ENCODE assay signal across 19 cellular contexts in genomic region chr10:34078017-34078416, GRCh38.
DNase-seq lines count a peak whose midpoint lies in the region; ATAC-seq and TF ChIP-seq lines count a peak whose summit lies in the region.
"Had no signal": no experiment of that assay in that cellular context is flagged by ENCODE, and none has a peak within 500 bp of the region (broad histone marks: within the 10 kb centered on the region; RNA-seq: fewer than 3 reads in every experiment).

No MANE protein-coding gene starts in this region.

- H3K36me3 ChIP-seq in GM23248 (ENCODE audit: low read depth) (no peaks in the 10 kb centered on the region), adipocyte (ENCODE audit: control insufficient read depth, insufficient read depth, low read length, severe bottlenecking) (no peaks in the 10 kb centered on the region), upper lobe of left lung (no peaks in the 10 kb centered on the region)
- H3K36me3 ChIP-seq: gastroesophageal sphincter, SJSA1 had no signal

- H3K9ac ChIP-seq in GM23248 (peak overlapping the region; percentile 67), adipocyte (ENCODE audit: low read length) (no peak overlapping the region)

- WGBS in GM23248 (ENCODE audit: low coverage in 1 of 2, low lambda C conversion rate in 2 of 2, missing lambda C conversion rate in 2 of 2), 2 experiments = 67 to 73% methylated on average over 3 of the region's 3 CpGs
- 83 to 85% methylated on average over 3 of the region's 3 CpGs for WGBS in upper lobe of left lung, 2 donors

- H3K9me2 ChIP-seq in GM23248 (ENCODE audit: insufficient read depth) = no peaks in the 10 kb centered on the region

- no peak for TF ChIP-seq EP300 in upper lobe of left lung (IDR thresholded peaks at IDR 0.05)

- H3K9me3 ChIP-seq in GM23248 (ENCODE audit: low read depth) (no peaks in the 10 kb centered on the region), adipocyte (ENCODE audit: control insufficient read depth, low read length) (peaks cover 5% of the 10 kb centered on the region), upper lobe of left lung (peaks cover 0 to 8% (median 0%) of the 10 kb centered on the region in 4 donors)
- H3K9me3 ChIP-seq: SJSA1 had no signal

- in situ Hi-C loops in GM23248 (cut with MboI) = no loop called here

- no peaks in the 10 kb centered on the region for H3K79me2 ChIP-seq in GM23248 (ENCODE audit: insufficient read depth)

- H2AFZ ChIP-seq in GM23248 = peak overlapping the region; percentile 85
- H2AFZ ChIP-seq: PC-9 had no signal

- TF ChIP-seq POLR2A in upper lobe of left lung (IDR thresholded peaks at IDR 0.05) = no peak

- peak overlapping the region; percentile 16 for H3K4me2 ChIP-seq in GM23248 (ENCODE audit: unreplicated experiment)
- H3K4me2 ChIP-seq: PC-9 had no signal

- ATAC-seq in upper lobe of left lung (ENCODE audit: low FRiP score in 2 of 2) (no peak), GM21367 (IDR thresholded peaks at IDR 0.05; ENCODE audit: unreplicated experiment) (no peak)
- ATAC-seq: activated CD4-positive, CD25-positive, alpha-beta regulatory T cell treated with anti-CD3 and anti-CD28 coated beads, Interleukin-2, amount 50 U/mL, for 24 hours; activated naive CD8-positive, alpha-beta T cell treated with anti-CD3 and anti-CD28 coated beads, Interleukin-2, amount 50 U/mL, for 24 hours had no signal

- no peaks in the 10 kb centered on the region for H3K27me3 ChIP-seq in GM23248 (replicated peaks; ENCODE audit: insufficient read depth)
- no peaks in the 10 kb centered on the region for H3K27me3 ChIP-seq in adipocyte (replicated peaks; ENCODE audit: control insufficient read depth, insufficient read depth, low read length)
- no peaks in the 10 kb centered on the region for H3K27me3 ChIP-seq in upper lobe of left lung
- H3K27me3 ChIP-seq: gastroesophageal sphincter, SJSA1 had no signal

- peak; percentile 28 for DNase-seq in GM23248
- DNase-seq in adipocyte (ENCODE audit: low read depth) = peak; percentile 5
- DNase-seq in fibroblast of the aortic adventitia (ENCODE audit: low read depth) = no peak
- DNase-seq in NCI-H1048 (lab: John Stamatoyannopoulos, UW) = no peak
- DNase-seq in upper lobe of left lung = no peak
- DNase-seq in DMS 273 (lab: John Stamatoyannopoulos, UW; ENCODE audit: unreplicated experiment) = no peak
- DNase-seq: activated CD8-positive, alpha-beta memory T cell treated with anti-CD3 and anti-CD28 coated beads for 24 hours; activated naive CD8-positive, alpha-beta T cell treated with anti-CD3 and anti-CD28 coated beads, Interleukin-2, amount 50 U/mL, for 24 hours; cerebellar nuclear complex; KG1; NCI-H1092 treated with DMSO at 0.1 percent for 48 hours; NCI-H2171 treated with DMSO at 0.1 percent for 48 hours; nucleus accumbens; PC-9 had no signal

- no peaks in the 10 kb centered on the region for H4K20me1 ChIP-seq in GM23248 (ENCODE audit: insufficient read depth)

- H3K4me1 ChIP-seq in GM23248 (ENCODE audit: insufficient read depth) = peaks cover 13% of the 10 kb centered on the region
- H3K4me1 ChIP-seq in adipocyte (ENCODE audit: control insufficient read depth, insufficient read depth, low read length) = peaks cover 11% of the 10 kb centered on the region
- H3K4me1 ChIP-seq in upper lobe of left lung = no peaks in the 10 kb centered on the region
- H3K4me1 ChIP-seq: SJSA1 had no signal

- no peak overlapping the region for H3K4me3 ChIP-seq in GM23248
- H3K4me3 ChIP-seq in adipocyte (ENCODE audit: low read length) = no peak overlapping the region
- no peak overlapping the region for H3K4me3 ChIP-seq in fibroblast of the aortic adventitia (ENCODE audit: low read depth, low read length)
- H3K4me3 ChIP-seq in upper lobe of left lung = no peak overlapping the region
- H3K4me3 ChIP-seq: gastroesophageal sphincter, PC-9, SJSA1 had no signal

- H3K27ac ChIP-seq in 22Rv1 = no peak overlapping the region
- peak overlapping the region; percentile 84 for H3K27ac ChIP-seq in GM23248
- peak overlapping the region in 1 of 4 donors; percentile 18 for H3K27ac ChIP-seq in upper lobe of left lung
- H3K27ac ChIP-seq: PC-9, SJSA1 had no signal

- peak; percentile 15; the same call in 1 of the 2 replicates for TF ChIP-seq CTCF in 22Rv1 (IDR thresholded peaks at IDR 0.05)
- peak; percentile 39 for TF ChIP-seq CTCF in fibroblast of the aortic adventitia (IDR thresholded peaks at IDR 0.05; ENCODE audit: insufficient read depth, low read length)
- no peak for TF ChIP-seq CTCF in upper lobe of left lung (IDR thresholded peaks at IDR 0.05)

- H3F3A ChIP-seq in GM23248 (ENCODE audit: insufficient read depth) = peaks cover 9% of the 10 kb centered on the region

Comparison
In these comparisons a context has a peak if more than half of its experiments do, and no peak if none do; other contexts are left out.
1. CTCF ChIP-seq: peak in 22Rv1 (single experiment) and fibroblast of the aortic adventitia (single experiment); none in upper lobe of left lung (0 of 6).
2. DNase-seq: peak in GM23248 (single experiment) and adipocyte (single experiment); none in fibroblast of the aortic adventitia (single experiment), NCI-H1048 (single experiment), upper lobe of left lung (0 of 2) and DMS 273 (single experiment).